Comparison of ENCODE assay signal across 31 cellular contexts in the genomic region with DNA sequence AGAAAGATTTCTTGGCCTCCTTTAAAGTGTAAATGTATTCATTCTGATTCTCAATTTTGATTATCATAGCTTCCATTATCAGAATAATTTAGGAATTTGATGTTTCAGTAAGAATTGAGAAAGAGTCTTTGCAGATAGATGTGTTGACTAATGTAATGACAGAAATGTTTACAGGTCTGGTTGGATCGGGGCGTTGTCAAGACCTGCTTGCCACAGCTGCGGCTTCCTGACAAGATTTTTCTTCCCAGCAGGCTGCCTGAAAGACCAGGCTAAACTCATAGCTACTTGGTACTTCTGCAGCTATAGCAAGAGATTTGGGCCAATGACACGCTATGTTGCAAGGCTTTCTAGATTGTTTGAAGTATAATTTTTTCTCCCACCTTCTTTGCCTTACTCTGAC.
DNase-seq lines count a peak whose midpoint lies in the region; ATAC-seq and TF ChIP-seq lines count a peak whose summit lies in the region.
"Had no signal": no experiment of that assay in that cellular context is flagged by ENCODE, and none has a peak within 500 bp of the region (broad histone marks: within the 10 kb centered on the region; RNA-seq: fewer than 3 reads in every experiment).

No MANE protein-coding gene starts in this region.

- no peak overlapping the region for H3K18ac ChIP-seq in trophoblast cell (ENCODE audit: low read length)

- H3K4ac ChIP-seq in trophoblast cell (ENCODE audit: low read depth, low read length), result no peak overlapping the region

- H3K4me1 ChIP-seq in OCI-LY3 (ENCODE audit: low read length), result peaks cover 44% of the 10 kb centered on the region
- H3K4me1 ChIP-seq in trophoblast cell (ENCODE audit: control insufficient read depth in 1 of 2, insufficient read depth in 2 of 2, low read length in 2 of 2), result no peaks in the 10 kb centered on the region
- no peaks in the 10 kb centered on the region for H3K4me1 ChIP-seq in hepatocyte (ENCODE audit: insufficient read depth)
- H3K4me1 ChIP-seq: BLaER1, left lung, Peyer's patch, SJSA1, testis had no signal

- TF ChIP-seq CTCF in OCI-LY3 (IDR thresholded peaks at IDR 0.05; ENCODE audit: low read depth, low read length) (no peak), hepatocyte (IDR thresholded peaks at IDR 0.05; ENCODE audit: poor library complexity) (no peak)

- no peaks in the 10 kb centered on the region for H3K9me2 ChIP-seq in hepatocyte (replicated peaks; ENCODE audit: insufficient read depth)

- H3K4me3 ChIP-seq in OCI-LY3 (ENCODE audit: low read length) (peak overlapping the region; percentile 57), trophoblast cell (ENCODE audit: low read depth, low read length) (no peak overlapping the region), hepatocyte (no peak overlapping the region)
- H3K4me3 ChIP-seq: BLaER1, cardiac muscle cell, coronary artery, HAP-1, left lung, Peyer's patch, SJSA1, testis had no signal

- no peak overlapping the region for H3K14ac ChIP-seq in trophoblast cell (ENCODE audit: low read length)

- peak overlapping the region; percentile 46; the same call in 1 of the 2 replicates for H3K9ac ChIP-seq in OCI-LY3 (ENCODE audit: low read length)
- no peak overlapping the region for H3K9ac ChIP-seq in trophoblast cell (ENCODE audit: low read length)
- H3K9ac ChIP-seq: BLaER1 had no signal

- H4K12ac ChIP-seq in trophoblast cell (ENCODE audit: low read depth, low read length), result no peak overlapping the region

- H3K36me3 ChIP-seq in OCI-LY3 (replicated peaks; ENCODE audit: low read depth, low read length), result peaks cover 16% of the 10 kb centered on the region
- no peaks in the 10 kb centered on the region for H3K36me3 ChIP-seq in trophoblast cell (ENCODE audit: control insufficient read depth in 1 of 2, insufficient read depth in 2 of 2, low read length in 2 of 2)
- no peaks in the 10 kb centered on the region for H3K36me3 ChIP-seq in hepatocyte (replicated peaks; ENCODE audit: insufficient read depth, low read depth)
- H3K36me3 ChIP-seq: BLaER1, cardiac muscle cell, HAP-1, left lung, Peyer's patch, SJSA1, WERI-Rb-1 had no signal

- H3K79me1 ChIP-seq in trophoblast cell (ENCODE audit: low read length), result no peaks in the 10 kb centered on the region

- peak overlapping the region; percentile 80 for H3K4me2 ChIP-seq in OCI-LY3 (ENCODE audit: low read length)
- H3K4me2 ChIP-seq in trophoblast cell (ENCODE audit: low read length), result no peak overlapping the region
- H3K4me2 ChIP-seq in hepatocyte, result no peak overlapping the region
- H3K4me2 ChIP-seq: BLaER1 had no signal

- DNase-seq in trophoblast cell (peak; percentile 48 to 72), hepatocyte (ENCODE audit: low spot score) (no peak), NCI-H524 treated with DMSO at 0.1 percent for 48 hours (lab: John Stamatoyannopoulos, UW) (no peak)
- no peak for DNase-seq in central memory CD4-positive, alpha-beta T cell
- no peak for DNase-seq in activated CD4-positive, alpha-beta T cell treated with anti-CD3 and anti-CD28 coated beads for 48 hours
- DNase-seq: activated CD4-positive, alpha-beta T cell treated with anti-CD3 and anti-CD28 coated beads, Interleukin-2, amount 10 ng/mL, durations not matched to agents 24 days and 14 days; activated gamma-delta T cell; activated naive CD8-positive, alpha-beta T cell treated with anti-CD3 and anti-CD28 coated beads for 36 hours; activated T-cell treated with anti-CD3 and anti-CD28 coated beads, Interleukin-2, amount 50 U/mL, for 1 hour; aorta; COR-L47; effector CD8-positive, alpha-beta T cell; KBM-7; NCI-H1092; NCI-H2029; NCI-H510A treated with DMSO at 0.1 percent for 48 hours; Peyer's patch; small intestine; stimulated activated naive CD8-positive, alpha-beta T cell treated with anti-CD3 and anti-CD28 coated beads, Interleukin-15, Interleukin-2, amounts not matched to agents 100 U/mL and 50 U/mL, for 24 hours; T1000; testis; WERI-Rb-1 had no signal

- H2BK5ac ChIP-seq in trophoblast cell (ENCODE audit: low read depth, low read length, poor library complexity), result no peak overlapping the region

- H3K27ac ChIP-seq in OCI-LY3 (ENCODE audit: low read length) (peak overlapping the region; percentile 77), trophoblast cell (ENCODE audit: low read depth, low read length) (no peak overlapping the region), hepatocyte (no peak overlapping the region)
- H3K27ac ChIP-seq: BLaER1, cardiac muscle cell, coronary artery, left lung, Peyer's patch, SJSA1, testis, WERI-Rb-1 had no signal

- no peak overlapping the region for H3K23ac ChIP-seq in trophoblast cell (ENCODE audit: low read length)

- no peaks in the 10 kb centered on the region for H4K20me1 ChIP-seq in OCI-LY3 (ENCODE audit: insufficient read depth, low read length)
- H4K20me1 ChIP-seq in hepatocyte (ENCODE audit: insufficient read depth, poor library complexity, severe bottlenecking), result no peaks in the 10 kb centered on the region
- H4K20me1 ChIP-seq: BLaER1 had no signal

- peak overlapping the region; percentile 4; the same call in 1 of the 2 replicates for H2AFZ ChIP-seq in OCI-LY3 (ENCODE audit: low read depth, low read length)
- H2AFZ ChIP-seq in trophoblast cell (ENCODE audit: insufficient read depth, low read length, poor library complexity), result no peak overlapping the region
- no peak overlapping the region for H2AFZ ChIP-seq in hepatocyte

- H2AK5ac ChIP-seq in trophoblast cell (ENCODE audit: low read length), result no peak overlapping the region

- no peak overlapping the region for H4K91ac ChIP-seq in trophoblast cell (ENCODE audit: low read depth, low read length)

- H4K8ac ChIP-seq in trophoblast cell (ENCODE audit: low read depth, low read length), result no peak overlapping the region

- H3K79me2 ChIP-seq in OCI-LY3 (ENCODE audit: low read length), result no peaks in the 10 kb centered on the region
- H3K79me2 ChIP-seq in trophoblast cell (ENCODE audit: control insufficient read depth, insufficient read depth, low read length, poor library complexity), result no peaks in the 10 kb centered on the region
- H3K79me2 ChIP-seq in hepatocyte, result no peaks in the 10 kb centered on the region

- ATAC-seq in GM19324 (IDR thresholded peaks at IDR 0.05; ENCODE audit: low FRiP score, unreplicated experiment), result peak; percentile 24
- ATAC-seq in HG02938 (IDR thresholded peaks at IDR 0.05; ENCODE audit: unreplicated experiment), result peak; percentile 3

- WGBS in trophoblast cell (ENCODE audit: extremely low coverage, insufficient coverage, insufficient read length), result no CpG with 5 or more reads among the region's 4 CpGs
- 82% methylated on average over 4 of the region's 4 CpGs for WGBS in hepatocyte (ENCODE audit: low lambda C conversion rate, missing lambda C conversion rate)

- H3K9me3 ChIP-seq in OCI-LY3 (ENCODE audit: insufficient read depth, low read length) (peaks cover 15% of the 10 kb centered on the region; the same call in 1 of the 2 replicates), trophoblast cell (ENCODE audit: insufficient read depth, low read depth, low read length) (no peaks in the 10 kb centered on the region), hepatocyte (ENCODE audit: low read depth) (no peaks in the 10 kb centered on the region)
- H3K9me3 ChIP-seq: BLaER1, left lung, Peyer's patch, SJSA1, testis had no signal

- H3K27me3 ChIP-seq in OCI-LY3 (ENCODE audit: low read depth, low read length) (no peaks in the 10 kb centered on the region), trophoblast cell (ENCODE audit: insufficient read depth, low read length) (no peaks in the 10 kb centered on the region), hepatocyte (no peaks in the 10 kb centered on the region)
- H3K27me3 ChIP-seq: BLaER1, cardiac muscle cell, left lung, Peyer's patch, SJSA1, testis had no signal

- no peak overlapping the region for H2BK12ac ChIP-seq in trophoblast cell (ENCODE audit: low read length)

- H2BK120ac ChIP-seq in trophoblast cell (ENCODE audit: insufficient read depth, low read length, poor library complexity), result no peak overlapping the region

Comparison
In these comparisons a context has a peak if more than half of its experiments do, and no peak if none do; other contexts are left out.
1. DNase-seq: peak in trophoblast cell (2 of 2); none in central memory CD4-positive, alpha-beta T cell (single experiment), activated CD4-positive, alpha-beta T cell treated with anti-CD3 and anti-CD28 coated beads for 48 hours (single experiment), hepatocyte (single experiment) and NCI-H524 treated with DMSO at 0.1 percent for 48 hours (single experiment).